ENCODE assay signal across 1 cellular context in the genomic region with DNA sequence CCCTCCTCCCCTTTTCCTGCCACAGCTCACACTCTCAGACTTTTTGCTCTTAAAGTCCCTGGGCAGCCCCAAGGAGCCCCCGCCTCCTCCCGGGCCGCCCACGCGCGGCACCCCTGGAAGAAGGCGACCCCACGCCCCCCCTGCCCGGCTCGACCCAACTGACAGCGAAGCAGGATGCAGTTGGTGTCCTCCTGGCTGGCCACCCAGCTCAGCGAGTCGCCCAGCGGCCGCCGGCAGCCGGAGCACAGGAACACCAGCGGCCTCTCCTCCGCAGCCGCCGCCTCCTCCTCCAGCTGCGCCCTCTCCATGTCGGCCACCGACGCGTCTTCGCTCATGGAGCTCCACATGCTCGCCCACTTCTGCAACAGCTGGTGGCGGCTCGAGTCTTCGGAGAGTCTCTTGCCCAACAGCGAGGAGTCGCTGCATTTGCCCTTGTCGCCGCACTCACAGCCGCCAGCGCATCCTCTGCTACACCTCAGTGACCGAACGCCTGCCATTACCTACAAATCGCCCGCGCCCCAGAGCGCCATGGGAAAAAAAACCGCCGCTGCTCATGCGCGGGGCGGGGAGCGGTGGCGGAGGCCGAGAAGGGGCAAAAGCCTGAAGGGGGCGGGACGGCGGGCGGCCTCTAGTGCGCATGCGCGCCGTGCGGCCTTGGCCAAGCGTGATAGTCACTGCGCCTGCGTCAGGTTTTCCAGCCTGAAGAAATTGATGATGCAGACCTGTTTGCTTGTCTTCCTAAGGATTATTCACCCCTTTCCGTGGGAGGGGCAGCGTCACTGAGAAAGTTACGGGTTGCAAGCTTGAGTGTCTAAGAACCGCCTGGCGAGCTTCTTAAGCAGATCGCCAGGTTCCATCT.
TF ChIP-seq lines count a peak whose summit lies in the region.

A gene with protein sequence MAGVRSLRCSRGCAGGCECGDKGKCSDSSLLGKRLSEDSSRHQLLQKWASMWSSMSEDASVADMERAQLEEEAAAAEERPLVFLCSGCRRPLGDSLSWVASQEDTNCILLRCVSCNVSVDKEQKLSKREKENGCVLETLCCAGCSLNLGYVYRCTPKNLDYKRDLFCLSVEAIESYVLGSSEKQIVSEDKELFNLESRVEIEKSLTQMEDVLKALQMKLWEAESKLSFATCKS (minus strand): TSS at position 532 of the 859 bp plus-strand sequence. CDS start 35 bp downstream, at position 497.

TF ChIP-seq in K562, 482 proteins besides CTCF, POLR2A, EP300 and RAD21 (continued from another document and continues in another):
- TF ChIP-seq MYBL2 (IDR thresholded peaks at IDR 0.05; ENCODE audit: low read depth) (peak; percentile 66), MYBL2 (CRISPR knock-in tag; IDR thresholded peaks at IDR 0.05; ENCODE audit: borderline replicate concordance) (no peak), ZNF3 (CRISPR knock-in tag; IDR thresholded peaks at IDR 0.05) (no peak), MCM3 (IDR thresholded peaks at IDR 0.05) (no peak), OTX1 (CRISPR knock-in tag; IDR thresholded peaks at IDR 0.05) (peak; percentile 46; the same call in 1 of the 2 replicates), SAFB2 (IDR thresholded peaks at IDR 0.05; ENCODE audit: borderline replicate concordance, low read depth, low read length, severe bottlenecking) (no peak), SRSF9 (IDR thresholded peaks at IDR 0.05; ENCODE audit: borderline replicate concordance, low read depth, low read length) (no peak), PYGO2 (tag; IDR thresholded peaks at IDR 0.05) (no peak), KLF1 (tag; IDR thresholded peaks at IDR 0.05) (no peak; the same call in 1 of the 2 replicates), CTBP1 (IDR thresholded peaks at IDR 0.05; ENCODE audit: borderline replicate concordance) (peak; percentile 90), C11orf30 (IDR thresholded peaks at IDR 0.05; ENCODE audit: low read depth) (peak; percentile 98), NR1H2 (CRISPR knock-in tag; IDR thresholded peaks at IDR 0.05) (no peak; the same call in 1 of the 2 replicates), SRSF1 (IDR thresholded peaks at IDR 0.05; ENCODE audit: low read depth, low read length) (no peak), TCFL5 (CRISPR knock-in tag; conservative IDR thresholded peaks at IDR 0.05) (no peak), TAL1 (IDR thresholded peaks at IDR 0.05) (no peak), DNMT1 (IDR thresholded peaks at IDR 0.05) (no peak), HDGF (IDR thresholded peaks at IDR 0.05) (no peak), TCF7L2 (IDR thresholded peaks at IDR 0.05; ENCODE audit: low read depth, low read length) (no peak), PRMT5 (CRISPR knock-in tag; IDR thresholded peaks at IDR 0.05) (no peak), ZNF75A (CRISPR knock-in tag; IDR thresholded peaks at IDR 0.05) (no peak), MYNN (IDR thresholded peaks at IDR 0.05) (no peak), MYNN (CRISPR knock-in tag; IDR thresholded peaks at IDR 0.05) (no peak), KDM5B (IDR thresholded peaks at IDR 0.05; ENCODE audit: insufficient replicate concordance, low read depth, low read length) (peak; percentile 87), RNF2 (IDR thresholded peaks at IDR 0.05) (peak; percentile 84; the same call in 1 of the 2 replicates), ZBTB1 (CRISPR knock-in tag; IDR thresholded peaks at IDR 0.05; ENCODE audit: borderline replicate concordance, low read depth) (no peak), POLR3G (IDR thresholded peaks at IDR 0.05; ENCODE audit: extremely low read depth, insufficient read length, insufficient replicate concordance) (no peak), SMARCB1 (IDR thresholded peaks at IDR 0.05; ENCODE audit: insufficient read length, low read depth) (no peak), E2F3 (CRISPR knock-in tag; IDR thresholded peaks at IDR 0.05) (no peak), HCFC1 (IDR thresholded peaks at IDR 0.05; ENCODE audit: low read depth, low read length) (peak; percentile 62)
- TF ChIP-seq, protein P1, sequence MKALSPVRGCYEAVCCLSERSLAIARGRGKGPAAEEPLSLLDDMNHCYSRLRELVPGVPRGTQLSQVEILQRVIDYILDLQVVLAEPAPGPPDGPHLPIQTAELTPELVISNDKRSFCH (CRISPR knock-in tag; IDR thresholded peaks at IDR 0.05) = no peak
- TF ChIP-seq, protein P1 (tag; IDR thresholded peaks at IDR 0.05) = peak; percentile 89
- TF ChIP-seq, protein P2, sequence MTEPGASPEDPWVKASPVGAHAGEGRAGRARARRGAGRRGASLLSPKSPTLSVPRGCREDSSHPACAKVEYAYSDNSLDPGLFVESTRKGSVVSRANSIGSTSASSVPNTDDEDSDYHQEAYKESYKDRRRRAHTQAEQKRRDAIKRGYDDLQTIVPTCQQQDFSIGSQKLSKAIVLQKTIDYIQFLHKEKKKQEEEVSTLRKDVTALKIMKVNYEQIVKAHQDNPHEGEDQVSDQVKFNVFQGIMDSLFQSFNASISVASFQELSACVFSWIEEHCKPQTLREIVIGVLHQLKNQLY (CRISPR knock-in tag; conservative IDR thresholded peaks at IDR 0.05) = no peak
- TF ChIP-seq, protein P3, sequence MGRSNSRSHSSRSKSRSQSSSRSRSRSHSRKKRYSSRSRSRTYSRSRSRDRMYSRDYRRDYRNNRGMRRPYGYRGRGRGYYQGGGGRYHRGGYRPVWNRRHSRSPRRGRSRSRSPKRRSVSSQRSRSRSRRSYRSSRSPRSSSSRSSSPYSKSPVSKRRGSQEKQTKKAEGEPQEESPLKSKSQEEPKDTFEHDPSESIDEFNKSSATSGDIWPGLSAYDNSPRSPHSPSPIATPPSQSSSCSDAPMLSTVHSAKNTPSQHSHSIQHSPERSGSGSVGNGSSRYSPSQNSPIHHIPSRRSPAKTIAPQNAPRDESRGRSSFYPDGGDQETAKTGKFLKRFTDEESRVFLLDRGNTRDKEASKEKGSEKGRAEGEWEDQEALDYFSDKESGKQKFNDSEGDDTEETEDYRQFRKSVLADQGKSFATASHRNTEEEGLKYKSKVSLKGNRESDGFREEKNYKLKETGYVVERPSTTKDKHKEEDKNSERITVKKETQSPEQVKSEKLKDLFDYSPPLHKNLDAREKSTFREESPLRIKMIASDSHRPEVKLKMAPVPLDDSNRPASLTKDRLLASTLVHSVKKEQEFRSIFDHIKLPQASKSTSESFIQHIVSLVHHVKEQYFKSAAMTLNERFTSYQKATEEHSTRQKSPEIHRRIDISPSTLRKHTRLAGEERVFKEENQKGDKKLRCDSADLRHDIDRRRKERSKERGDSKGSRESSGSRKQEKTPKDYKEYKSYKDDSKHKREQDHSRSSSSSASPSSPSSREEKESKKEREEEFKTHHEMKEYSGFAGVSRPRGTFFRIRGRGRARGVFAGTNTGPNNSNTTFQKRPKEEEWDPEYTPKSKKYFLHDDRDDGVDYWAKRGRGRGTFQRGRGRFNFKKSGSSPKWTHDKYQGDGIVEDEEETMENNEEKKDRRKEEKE (IDR thresholded peaks at IDR 0.05; ENCODE audit: borderline replicate concordance in 1 of 2, control insufficient read depth in 1 of 2, low read depth in 2 of 2, low read length in 1 of 2) = no peak
- TF ChIP-seq, protein P4, sequence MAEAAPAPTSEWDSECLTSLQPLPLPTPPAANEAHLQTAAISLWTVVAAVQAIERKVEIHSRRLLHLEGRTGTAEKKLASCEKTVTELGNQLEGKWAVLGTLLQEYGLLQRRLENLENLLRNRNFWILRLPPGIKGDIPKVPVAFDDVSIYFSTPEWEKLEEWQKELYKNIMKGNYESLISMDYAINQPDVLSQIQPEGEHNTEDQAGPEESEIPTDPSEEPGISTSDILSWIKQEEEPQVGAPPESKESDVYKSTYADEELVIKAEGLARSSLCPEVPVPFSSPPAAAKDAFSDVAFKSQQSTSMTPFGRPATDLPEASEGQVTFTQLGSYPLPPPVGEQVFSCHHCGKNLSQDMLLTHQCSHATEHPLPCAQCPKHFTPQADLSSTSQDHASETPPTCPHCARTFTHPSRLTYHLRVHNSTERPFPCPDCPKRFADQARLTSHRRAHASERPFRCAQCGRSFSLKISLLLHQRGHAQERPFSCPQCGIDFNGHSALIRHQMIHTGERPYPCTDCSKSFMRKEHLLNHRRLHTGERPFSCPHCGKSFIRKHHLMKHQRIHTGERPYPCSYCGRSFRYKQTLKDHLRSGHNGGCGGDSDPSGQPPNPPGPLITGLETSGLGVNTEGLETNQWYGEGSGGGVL (CRISPR knock-in tag; IDR thresholded peaks at IDR 0.05) = no peak
- TF ChIP-seq, protein P5, sequence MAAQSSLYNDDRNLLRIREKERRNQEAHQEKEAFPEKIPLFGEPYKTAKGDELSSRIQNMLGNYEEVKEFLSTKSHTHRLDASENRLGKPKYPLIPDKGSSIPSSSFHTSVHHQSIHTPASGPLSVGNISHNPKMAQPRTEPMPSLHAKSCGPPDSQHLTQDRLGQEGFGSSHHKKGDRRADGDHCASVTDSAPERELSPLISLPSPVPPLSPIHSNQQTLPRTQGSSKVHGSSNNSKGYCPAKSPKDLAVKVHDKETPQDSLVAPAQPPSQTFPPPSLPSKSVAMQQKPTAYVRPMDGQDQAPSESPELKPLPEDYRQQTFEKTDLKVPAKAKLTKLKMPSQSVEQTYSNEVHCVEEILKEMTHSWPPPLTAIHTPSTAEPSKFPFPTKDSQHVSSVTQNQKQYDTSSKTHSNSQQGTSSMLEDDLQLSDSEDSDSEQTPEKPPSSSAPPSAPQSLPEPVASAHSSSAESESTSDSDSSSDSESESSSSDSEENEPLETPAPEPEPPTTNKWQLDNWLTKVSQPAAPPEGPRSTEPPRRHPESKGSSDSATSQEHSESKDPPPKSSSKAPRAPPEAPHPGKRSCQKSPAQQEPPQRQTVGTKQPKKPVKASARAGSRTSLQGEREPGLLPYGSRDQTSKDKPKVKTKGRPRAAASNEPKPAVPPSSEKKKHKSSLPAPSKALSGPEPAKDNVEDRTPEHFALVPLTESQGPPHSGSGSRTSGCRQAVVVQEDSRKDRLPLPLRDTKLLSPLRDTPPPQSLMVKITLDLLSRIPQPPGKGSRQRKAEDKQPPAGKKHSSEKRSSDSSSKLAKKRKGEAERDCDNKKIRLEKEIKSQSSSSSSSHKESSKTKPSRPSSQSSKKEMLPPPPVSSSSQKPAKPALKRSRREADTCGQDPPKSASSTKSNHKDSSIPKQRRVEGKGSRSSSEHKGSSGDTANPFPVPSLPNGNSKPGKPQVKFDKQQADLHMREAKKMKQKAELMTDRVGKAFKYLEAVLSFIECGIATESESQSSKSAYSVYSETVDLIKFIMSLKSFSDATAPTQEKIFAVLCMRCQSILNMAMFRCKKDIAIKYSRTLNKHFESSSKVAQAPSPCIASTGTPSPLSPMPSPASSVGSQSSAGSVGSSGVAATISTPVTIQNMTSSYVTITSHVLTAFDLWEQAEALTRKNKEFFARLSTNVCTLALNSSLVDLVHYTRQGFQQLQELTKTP (IDR thresholded peaks at IDR 0.05; ENCODE audit: low read depth in 1 of 2, partially characterized antibody in 2 of 2) = peak; percentile 47 to 70
- TF ChIP-seq, protein P6, sequence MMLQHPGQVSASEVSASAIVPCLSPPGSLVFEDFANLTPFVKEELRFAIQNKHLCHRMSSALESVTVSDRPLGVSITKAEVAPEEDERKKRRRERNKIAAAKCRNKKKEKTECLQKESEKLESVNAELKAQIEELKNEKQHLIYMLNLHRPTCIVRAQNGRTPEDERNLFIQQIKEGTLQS (IDR thresholded peaks at IDR 0.05) = peak; percentile 36; the same call in 1 of the 2 replicates
- TF ChIP-seq, protein P6 (CRISPR knock-in tag; conservative IDR thresholded peaks at IDR 0.05) = no peak
- TF ChIP-seq, protein P7, sequence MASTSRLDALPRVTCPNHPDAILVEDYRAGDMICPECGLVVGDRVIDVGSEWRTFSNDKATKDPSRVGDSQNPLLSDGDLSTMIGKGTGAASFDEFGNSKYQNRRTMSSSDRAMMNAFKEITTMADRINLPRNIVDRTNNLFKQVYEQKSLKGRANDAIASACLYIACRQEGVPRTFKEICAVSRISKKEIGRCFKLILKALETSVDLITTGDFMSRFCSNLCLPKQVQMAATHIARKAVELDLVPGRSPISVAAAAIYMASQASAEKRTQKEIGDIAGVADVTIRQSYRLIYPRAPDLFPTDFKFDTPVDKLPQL (IDR thresholded peaks at IDR 0.05; ENCODE audit: extremely low read depth, insufficient read length) = no peak
- TF ChIP-seq, protein P8, sequence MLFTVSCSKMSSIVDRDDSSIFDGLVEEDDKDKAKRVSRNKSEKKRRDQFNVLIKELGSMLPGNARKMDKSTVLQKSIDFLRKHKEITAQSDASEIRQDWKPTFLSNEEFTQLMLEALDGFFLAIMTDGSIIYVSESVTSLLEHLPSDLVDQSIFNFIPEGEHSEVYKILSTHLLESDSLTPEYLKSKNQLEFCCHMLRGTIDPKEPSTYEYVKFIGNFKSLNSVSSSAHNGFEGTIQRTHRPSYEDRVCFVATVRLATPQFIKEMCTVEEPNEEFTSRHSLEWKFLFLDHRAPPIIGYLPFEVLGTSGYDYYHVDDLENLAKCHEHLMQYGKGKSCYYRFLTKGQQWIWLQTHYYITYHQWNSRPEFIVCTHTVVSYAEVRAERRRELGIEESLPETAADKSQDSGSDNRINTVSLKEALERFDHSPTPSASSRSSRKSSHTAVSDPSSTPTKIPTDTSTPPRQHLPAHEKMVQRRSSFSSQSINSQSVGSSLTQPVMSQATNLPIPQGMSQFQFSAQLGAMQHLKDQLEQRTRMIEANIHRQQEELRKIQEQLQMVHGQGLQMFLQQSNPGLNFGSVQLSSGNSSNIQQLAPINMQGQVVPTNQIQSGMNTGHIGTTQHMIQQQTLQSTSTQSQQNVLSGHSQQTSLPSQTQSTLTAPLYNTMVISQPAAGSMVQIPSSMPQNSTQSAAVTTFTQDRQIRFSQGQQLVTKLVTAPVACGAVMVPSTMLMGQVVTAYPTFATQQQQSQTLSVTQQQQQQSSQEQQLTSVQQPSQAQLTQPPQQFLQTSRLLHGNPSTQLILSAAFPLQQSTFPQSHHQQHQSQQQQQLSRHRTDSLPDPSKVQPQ (CRISPR knock-in tag; IDR thresholded peaks at IDR 0.05; ENCODE audit: borderline replicate concordance) = 0 out of 2 replicates have a peak, but pooled peaks have one; percentile 22
